ENCODE assay signal across 8 cellular contexts in the genomic region with DNA sequence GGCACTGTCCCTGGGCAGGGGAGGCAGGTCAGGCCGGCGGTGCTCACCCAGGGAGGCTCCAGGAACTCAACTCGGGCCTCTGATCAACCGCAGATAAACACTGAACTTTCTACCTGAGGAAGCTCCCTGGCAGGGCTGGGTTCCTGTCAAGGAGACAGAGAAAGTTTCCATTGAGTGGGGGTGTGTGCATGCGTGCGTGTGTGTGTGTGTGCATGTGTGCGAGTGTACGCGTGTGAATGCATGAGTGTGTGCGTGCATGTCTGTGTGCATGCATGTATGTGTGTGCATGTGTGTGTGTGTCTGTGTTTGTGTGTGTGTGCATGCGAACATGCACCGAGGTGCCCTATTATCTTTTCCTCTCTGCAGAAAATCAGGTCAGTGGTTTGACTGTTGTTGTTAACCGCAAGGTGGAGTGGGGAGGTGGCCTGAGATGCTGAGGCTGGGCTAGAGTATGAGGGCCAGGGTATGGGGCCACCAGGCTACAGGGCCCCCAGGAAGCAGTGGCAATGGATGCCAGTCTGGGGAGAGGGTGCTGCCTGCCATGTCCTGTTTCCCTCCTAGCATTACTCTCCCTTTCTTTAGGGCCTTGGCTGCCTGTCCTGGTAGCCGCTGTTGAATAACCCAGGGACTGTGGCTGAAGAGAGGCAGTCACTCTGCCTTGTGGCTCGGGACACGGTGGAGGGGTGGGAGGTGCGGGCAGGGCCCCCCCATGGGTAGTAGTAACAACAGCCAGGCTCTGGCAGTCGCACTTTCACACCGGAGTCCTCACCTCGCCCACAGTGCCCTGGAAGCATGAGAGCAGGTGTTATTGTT. TPM values are rescaled to one million over a fixed set of nuclear protein-coding genes. Genes with fewer than 3 reads are reported as not detected.
DNase-seq lines count a peak whose midpoint lies in the region; ATAC-seq and TF ChIP-seq lines count a peak whose summit lies in the region.

No MANE protein-coding gene starts in this region.

- H3K27me3 ChIP-seq in lung (ENCODE audit: control insufficient read depth, insufficient read depth): no peaks in the 10 kb centered on the region

- DNase-seq in T follicular helper cell (ENCODE audit: low read depth) (peak; percentile 76), lung (ENCODE audit: low spot score) (no peak), T1000 (lab: John Stamatoyannopoulos, UW) (no peak), NCI-H1930 (lab: John Stamatoyannopoulos, UW) (no peak), C1 segment of cervical spinal cord (lab: John Stamatoyannopoulos, UW) (no peak), DMS153 treated with DMSO at 0.1 percent for 48 hours (lab: John Stamatoyannopoulos, UW; ENCODE audit: unreplicated experiment) (no peak)
- peak; percentile 81 for DNase-seq in activated naive CD4-positive, alpha-beta T cell treated with Interleukin-2 at 50 U/mL for 16 hours
- DNase-seq in stimulated activated naive CD8-positive, alpha-beta T cell treated with anti-CD3 and anti-CD28 coated beads, Interleukin-15, Interleukin-2, amounts not matched to agents 100 U/mL and 50 U/mL, for 24 hours: peak; percentile 81

- H3K9me3 ChIP-seq in lung (ENCODE audit: control insufficient read depth in 2 of 2, insufficient read depth in 1 of 2, low read length in 1 of 2): no peaks in the 10 kb centered on the region

- H3K36me3 ChIP-seq in lung (ENCODE audit: control insufficient read depth in 2 of 2, insufficient read depth in 2 of 2, low read length in 2 of 2): no peaks in the 10 kb centered on the region

- 78 to 80% methylated on average over 20 of the region's 20 CpGs for WGBS in lung, 2 donors

- TF ChIP-seq CTCF in lung (IDR thresholded peaks at IDR 0.05; ENCODE audit: control extremely low read depth, extremely low read depth): no peak

- no peak overlapping the region for H3K4me3 ChIP-seq in lung

- H3K27ac ChIP-seq in lung (ENCODE audit: low read depth in 1 of 2, low read length in 1 of 2): peak overlapping the region; percentile 76 to 79

- peaks cover 9 to 38% of the 10 kb centered on the region in 2 donors for H3K4me1 ChIP-seq in lung (ENCODE audit: control insufficient read depth in 2 of 2, insufficient read depth in 2 of 2, low read length in 2 of 2)

- ATAC-seq in lung (ENCODE audit: insufficient read depth, low FRiP score): no peak
- peak; percentile 24 for ATAC-seq in stimulated activated naive CD8-positive, alpha-beta T cell treated with anti-CD3 and anti-CD28 coated beads, Interleukin-15, Interleukin-2, amounts not matched to agents 100 U/mL and 50 U/mL, for 24 hours

RNA-seq across cellular contexts. Expression of gene CCR7, which starts 24.0 kb away (rescaled TPM):
- 1 to 10 TPM; 1.8 to 4.0 TPM for total RNA-seq in lung
- 1 to 10 TPM; 2.1 to 5.9 TPM for polyA plus RNA-seq in lung

RNA-seq across cellular contexts. Expression of gene TNS4, which starts 39.8 kb away (rescaled TPM):
- total RNA-seq in lung: 1 to 10 TPM in 1 of 2 donors, under 1 TPM in 1; 0.17 to 6.8 TPM
- 1 to 10 TPM; 2.0 to 2.3 TPM for polyA plus RNA-seq in lung

Comparison
In these comparisons a context has a peak if more than half of its experiments do, and no peak if none do; other contexts are left out.
1. DNase-seq: peak in T follicular helper cell (single experiment), activated naive CD4-positive, alpha-beta T cell treated with Interleukin-2 at 50 U/mL for 16 hours (single experiment) and stimulated activated naive CD8-positive, alpha-beta T cell treated with anti-CD3 and anti-CD28 coated beads, Interleukin-15, Interleukin-2, amounts not matched to agents 100 U/mL and 50 U/mL, for 24 hours (single experiment); none in lung (single experiment), T1000 (single experiment), NCI-H1930 (0 of 2), C1 segment of cervical spinal cord (0 of 14) and DMS153 treated with DMSO at 0.1 percent for 48 hours (single experiment).